Comparison of ENCODE assay signal across 11 cellular contexts in the genomic region with DNA sequence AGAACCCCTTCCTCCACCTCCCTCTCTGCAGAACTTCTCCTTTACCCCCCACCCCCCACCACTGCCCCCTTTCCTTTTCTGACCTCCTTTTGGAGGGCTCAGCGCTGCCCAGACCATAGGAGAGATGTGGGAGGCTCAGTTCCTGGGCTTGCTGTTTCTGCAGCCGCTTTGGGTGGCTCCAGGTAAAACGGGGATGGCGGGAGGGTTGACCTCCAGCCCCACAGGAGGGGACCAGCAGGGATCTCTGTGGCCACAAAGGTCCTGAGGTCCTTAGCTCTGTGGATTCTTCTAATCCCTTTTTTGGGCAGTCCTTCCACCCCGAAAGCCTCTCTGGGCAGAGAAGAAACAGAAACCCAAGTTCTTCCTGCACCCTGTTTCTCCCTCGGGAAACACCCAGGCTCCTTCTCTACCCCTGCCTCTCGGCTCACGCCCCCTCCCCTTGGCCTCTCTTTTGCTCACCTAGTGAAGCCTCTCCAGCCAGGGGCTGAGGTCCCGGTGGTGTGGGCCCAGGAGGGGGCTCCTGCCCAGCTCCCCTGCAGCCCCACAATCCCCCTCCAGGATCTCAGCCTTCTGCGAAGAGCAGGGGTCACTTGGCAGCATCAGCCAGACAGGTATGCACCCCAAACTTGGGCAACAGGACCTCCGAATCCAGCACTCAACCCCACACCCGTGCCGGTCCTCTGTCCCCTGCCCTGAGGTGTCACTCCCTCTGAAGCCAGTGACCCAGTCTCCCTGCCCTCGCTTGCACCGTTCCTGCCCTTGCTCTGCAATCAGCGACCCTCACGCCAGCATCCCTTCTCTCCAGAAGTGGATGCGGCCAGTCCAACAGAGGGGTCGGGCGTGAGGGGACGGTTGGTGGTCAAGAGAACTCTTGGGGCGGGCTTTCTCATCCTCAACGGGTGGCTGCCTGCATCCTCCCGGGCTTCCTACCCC. TPM values are rescaled to one million over a fixed set of nuclear protein-coding genes. Genes with fewer than 3 reads are reported as not detected.
DNase-seq lines count a peak whose midpoint lies in the region; ATAC-seq and TF ChIP-seq lines count a peak whose summit lies in the region.
"Had no signal": no experiment of that assay in that cellular context is flagged by ENCODE, and none has a peak within 500 bp of the region (broad histone marks: within the 10 kb centered on the region; RNA-seq: fewer than 3 reads in every experiment).

No MANE protein-coding gene starts in this region.

- peak overlapping the region; percentile 21 for H3K27ac ChIP-seq in effector memory CD4-positive, alpha-beta T cell (ENCODE audit: insufficient read depth, low read length, poor library complexity, severe bottlenecking)
- peak overlapping the region; percentile 34 to 49 for H3K27ac ChIP-seq in prostate gland
- H3K27ac ChIP-seq: SJCRH30 had no signal

- DNase-seq in GM10266 (ENCODE audit: extremely low spot score) = peak; percentile 79
- peak; percentile 43 for DNase-seq in HuH-7.5 (ENCODE audit: low spot score)
- no peak for DNase-seq in effector memory CD4-positive, alpha-beta T cell
- no peak for DNase-seq in prostate gland (ENCODE audit: low spot score)
- no peak for DNase-seq in iPS-NIHi11 (ENCODE audit: low spot score)
- no peak for DNase-seq in SKM-1 (lab: John Stamatoyannopoulos, UW; ENCODE audit: unreplicated experiment)
- no peak for DNase-seq in inferior parietal cortex (ENCODE audit: extremely low spot score)
- DNase-seq: dermis blood vessel endothelial cell, hippocampal formation, SJCRH30 had no signal

- H3K4me3 ChIP-seq in effector memory CD4-positive, alpha-beta T cell (ENCODE audit: insufficient read depth, low read depth, low read length, poor library complexity, severe bottlenecking) = peak overlapping the region; percentile 26
- peak overlapping the region; percentile 5 to 9 for H3K4me3 ChIP-seq in prostate gland
- H3K4me3 ChIP-seq: SJCRH30 had no signal

- no peak for TF ChIP-seq CTCF in GM10266 (IDR thresholded peaks at IDR 0.05; ENCODE audit: control insufficient read depth, insufficient read depth, low read depth, missing control alignments)
- no peak for TF ChIP-seq CTCF in prostate gland (IDR thresholded peaks at IDR 0.05)

- ATAC-seq in GM21390 (IDR thresholded peaks at IDR 0.05; ENCODE audit: unreplicated experiment) = no peak

- peaks cover 21% of the 10 kb centered on the region for H3K27me3 ChIP-seq in effector memory CD4-positive, alpha-beta T cell (replicated peaks; ENCODE audit: control insufficient read depth, insufficient read depth, low read length, poor library complexity, severe bottlenecking)
- no peaks in the 10 kb centered on the region for H3K27me3 ChIP-seq in prostate gland (replicated peaks; ENCODE audit: insufficient read depth)
- H3K27me3 ChIP-seq: SJCRH30 had no signal

- 65% methylated on average over 24 of the region's 24 CpGs for WGBS in prostate gland

- H3K36me3 ChIP-seq in effector memory CD4-positive, alpha-beta T cell (ENCODE audit: control insufficient read depth, insufficient read depth, low read length) = no peaks in the 10 kb centered on the region
- peaks cover 0 to 7% of the 10 kb centered on the region in 2 donors for H3K36me3 ChIP-seq in prostate gland
- H3K36me3 ChIP-seq: SJCRH30 had no signal

- H3K9me3 ChIP-seq in effector memory CD4-positive, alpha-beta T cell (ENCODE audit: control insufficient read depth, low read length) = no peaks in the 10 kb centered on the region
- H3K9me3 ChIP-seq in prostate gland = no peaks in the 10 kb centered on the region
- H3K9me3 ChIP-seq: SJCRH30 had no signal

- no peak for TF ChIP-seq POLR2A in prostate gland (IDR thresholded peaks at IDR 0.05)

- intact Hi-C loops in prostate gland (cut with DNase I) = no loop called here

- H3K4me1 ChIP-seq in effector memory CD4-positive, alpha-beta T cell (ENCODE audit: control insufficient read depth, insufficient read depth, low read length, poor library complexity, severe bottlenecking) = peaks cover 29% of the 10 kb centered on the region
- H3K4me1 ChIP-seq in prostate gland (replicated peaks) = peaks cover 6% of the 10 kb centered on the region

RNA-seq across cellular contexts. Expression of gene LAG3, which starts 0.7 kb away (rescaled TPM):
- total RNA-seq in prostate gland = 10 to 100 TPM in 1 of 2 donors, under 1 TPM in 1; 0.73 to 13.1 TPM

RNA-seq across cellular contexts. Expression of gene PTMS, which starts 6.8 kb away (rescaled TPM):
- 100 to 1,000 TPM; 285 to 339 TPM for total RNA-seq in prostate gland

RNA-seq across cellular contexts. Expression of gene CD4, which starts 16.3 kb away (rescaled TPM):
- 1 to 10 TPM; 1.6 to 8.6 TPM for total RNA-seq in prostate gland
- total RNA-seq: dermis blood vessel endothelial cell, SJCRH30 had no signal

RNA-seq across cellular contexts. Expression of gene MLF2, which starts 20.1 kb away (rescaled TPM):
- total RNA-seq in prostate gland = 100 to 1,000 TPM; 267 to 282 TPM

RNA-seq across cellular contexts. Expression of gene GPR162, which starts 48.6 kb away (rescaled TPM):
- 1 to 10 TPM; 4.3 to 4.4 TPM for total RNA-seq in prostate gland

Comparison
In these comparisons a context has a peak if more than half of its experiments do, and no peak if none do; other contexts are left out.
1. DNase-seq: peak in GM10266 (single experiment) and HuH-7.5 (single experiment); none in effector memory CD4-positive, alpha-beta T cell (0 of 3), prostate gland (single experiment), iPS-NIHi11 (single experiment), SKM-1 (single experiment) and inferior parietal cortex (single experiment).